ENCODE assay signal across 1 cellular context in genomic region chr6:107460074-107460631, GRCh38.
TF ChIP-seq lines count a peak whose summit lies in the region.

No MANE protein-coding gene starts in this region.

TF ChIP-seq in HEK293, 187 proteins besides CTCF, POLR2A, EP300 and RAD21 (continued from another document and continues in another):
- TF ChIP-seq ZBTB11 (tag by site-specific recombination; conservative IDR thresholded peaks at IDR 0.05; ENCODE audit: low read depth) (peak; percentile 5; the same call in 1 of the 2 replicates), ZEB2 (tag by site-specific recombination; IDR thresholded peaks at IDR 0.05) (no peak), ZNF354C (tag by site-specific recombination; IDR thresholded peaks at IDR 0.05; ENCODE audit: borderline replicate concordance, low read depth) (no peak), REST (tag by site-specific recombination; IDR thresholded peaks at IDR 0.05) (no peak), KLF1 (tag by site-specific recombination; IDR thresholded peaks at IDR 0.05) (no peak), ZNF184 (tag by site-specific recombination; IDR thresholded peaks at IDR 0.05) (no peak), ZNF311 (tag by site-specific recombination; IDR thresholded peaks at IDR 0.05; ENCODE audit: borderline replicate concordance) (no peak), ZBTB48 (tag by site-specific recombination; IDR thresholded peaks at IDR 0.05) (peak; percentile 54; the same call in 1 of the 2 replicates), ZNF169 (tag by site-specific recombination; IDR thresholded peaks at IDR 0.05) (no peak), ZNF518A (tag by site-specific recombination; conservative IDR thresholded peaks at IDR 0.05; ENCODE audit: low read depth) (no peak), ZNF624 (tag by site-specific recombination; IDR thresholded peaks at IDR 0.05) (no peak), YY1 (tag by site-specific recombination; IDR thresholded peaks at IDR 0.05) (no peak), ZNF629 (tag by site-specific recombination; IDR thresholded peaks at IDR 0.05) (no peak), SCRT1 (tag by site-specific recombination; IDR thresholded peaks at IDR 0.05; ENCODE audit: borderline replicate concordance) (no peak), SCRT2 (tag by site-specific recombination; IDR thresholded peaks at IDR 0.05) (no peak), IKZF3 (tag by site-specific recombination; IDR thresholded peaks at IDR 0.05) (0 out of 2 replicates have a peak, but pooled peaks have one; percentile 19), ZNF140 (tag by site-specific recombination; IDR thresholded peaks at IDR 0.05) (no peak), ZNF513 (tag by site-specific recombination; IDR thresholded peaks at IDR 0.05) (no peak), ZBTB26 (tag by site-specific recombination; optimal IDR thresholded peaks at IDR 0.05) (no peak), ZNF175 (tag by site-specific recombination; IDR thresholded peaks at IDR 0.05) (no peak), ZNF23 (tag by site-specific recombination; IDR thresholded peaks at IDR 0.05; ENCODE audit: borderline replicate concordance) (no peak), ZNF302 (tag by site-specific recombination; IDR thresholded peaks at IDR 0.05; ENCODE audit: low read depth) (no peak), ZNF76 (tag by site-specific recombination; IDR thresholded peaks at IDR 0.05; ENCODE audit: borderline replicate concordance, low read depth) (no peak), ZNF510 (tag by site-specific recombination; IDR thresholded peaks at IDR 0.05; ENCODE audit: insufficient replicate concordance) (no peak), ZNF148 (tag by site-specific recombination; IDR thresholded peaks at IDR 0.05; ENCODE audit: borderline replicate concordance) (no peak), ZNF610 (tag by site-specific recombination; IDR thresholded peaks at IDR 0.05; ENCODE audit: borderline replicate concordance) (no peak), WT1 (tag by site-specific recombination; IDR thresholded peaks at IDR 0.05) (no peak), ZNF114 (tag by site-specific recombination; IDR thresholded peaks at IDR 0.05) (no peak), ZNF202 (tag by site-specific recombination; IDR thresholded peaks at IDR 0.05; ENCODE audit: borderline replicate concordance) (no peak), ZNF639 (tag by site-specific recombination; IDR thresholded peaks at IDR 0.05) (no peak), ZNF660 (tag by site-specific recombination; IDR thresholded peaks at IDR 0.05) (no peak), ZNF777 (tag by site-specific recombination; IDR thresholded peaks at IDR 0.05; ENCODE audit: borderline replicate concordance) (no peak), ZNF48 (tag by site-specific recombination; IDR thresholded peaks at IDR 0.05) (no peak), TRIM28 (IDR thresholded peaks at IDR 0.05; ENCODE audit: borderline replicate concordance, low read length) (no peak), SP7 (tag by site-specific recombination; IDR thresholded peaks at IDR 0.05) (no peak), ZBTB7A (tag by site-specific recombination; IDR thresholded peaks at IDR 0.05; ENCODE audit: low read depth) (no peak), ZBTB44 (tag by site-specific recombination; IDR thresholded peaks at IDR 0.05) (no peak), ZSCAN16 (tag by site-specific recombination; IDR thresholded peaks at IDR 0.05) (0 out of 2 replicates have a peak, but pooled peaks have one; percentile 15)
